ENCODE assay signal across 16 cellular contexts in genomic region chr3:67202053-67202452, GRCh38.
DNase-seq lines count a peak whose midpoint lies in the region; ATAC-seq and TF ChIP-seq lines count a peak whose summit lies in the region.
"Had no signal": no experiment of that assay in that cellular context is flagged by ENCODE, and none has a peak within 500 bp of the region (broad histone marks: within the 10 kb centered on the region; RNA-seq: fewer than 3 reads in every experiment).

No MANE protein-coding gene starts in this region.

- H3K9ac ChIP-seq in PC-3 (ENCODE audit: low read length): no peak overlapping the region
- H3K9ac ChIP-seq: BLaER1 treated with 17β-estradiol and CSF1 and Interleukin-3, amounts not matched to agents 10 nM and 100 nM had no signal

- peak; percentile 7 for DNase-seq in PC-3
- DNase-seq in fibroblast of villous mesenchyme (ENCODE audit: low read depth): peak; percentile 1
- peak; percentile 16 for DNase-seq in renal cortical epithelial cell (ENCODE audit: low read depth)
- no peak for DNase-seq in upper lobe of left lung
- DNase-seq in stimulated activated CD4-positive, alpha-beta T cell treated with anti-CD3 and anti-CD28 coated beads, Interleukin-12 subunit alpha, Interleukin-12 subunit beta, amount 100 ng/mL, for 4 hours: no peak
- DNase-seq in G401 (ENCODE audit: low spot score): no peak
- DNase-seq: BE2C; CD4-positive, alpha-beta T cell; CD8-positive, alpha-beta memory T cell; DMS 273 treated with DMSO at 0.1 percent for 48 hours; DMS79; EL; GF-D8; H7; HCEC 1CT had no signal

- H3K27me3 ChIP-seq in PC-3 (ENCODE audit: low read length): no peaks in the 10 kb centered on the region
- no peaks in the 10 kb centered on the region for H3K27me3 ChIP-seq in upper lobe of left lung
- H3K27me3 ChIP-seq: BE2C; BLaER1 treated with 17β-estradiol and CSF1 and Interleukin-3, amounts not matched to agents 10 nM and 100 nM had no signal

- TF ChIP-seq CTCF in PC-3 (conservative IDR thresholded peaks at IDR 0.05; ENCODE audit: low read depth, low read length) (no peak), fibroblast of villous mesenchyme (IDR thresholded peaks at IDR 0.05; ENCODE audit: insufficient read depth, low read depth, low read length) (no peak), upper lobe of left lung (IDR thresholded peaks at IDR 0.05) (no peak)

- H4K20me1 ChIP-seq in PC-3 (ENCODE audit: low read length): no peaks in the 10 kb centered on the region
- H4K20me1 ChIP-seq: BLaER1 treated with 17β-estradiol and CSF1 and Interleukin-3, amounts not matched to agents 10 nM and 100 nM had no signal

- CTCF ChIA-PET in PC-3 (lab: Charles Lee): no interaction called here

- H3K27ac ChIP-seq in PC-3 (ENCODE audit: low read length) (no peak overlapping the region), upper lobe of left lung (no peak overlapping the region)
- H3K27ac ChIP-seq: BLaER1 treated with 17β-estradiol and CSF1 and Interleukin-3, amounts not matched to agents 10 nM and 100 nM had no signal

- H3K4me1 ChIP-seq in PC-3 (ENCODE audit: insufficient read depth, low read length) (no peaks in the 10 kb centered on the region), upper lobe of left lung (no peaks in the 10 kb centered on the region)
- H3K4me1 ChIP-seq: BE2C had no signal

- intact Hi-C loops in PC-3 (cut with micrococcal nuclease): no loop called here

- no peaks in the 10 kb centered on the region for H3K9me3 ChIP-seq in PC-3 (ENCODE audit: low read length)
- no peaks in the 10 kb centered on the region for H3K9me3 ChIP-seq in upper lobe of left lung
- H3K9me3 ChIP-seq: BE2C had no signal

- POLR2A ChIA-PET in PC-3 (lab: Charles Lee; ENCODE audit: unreplicated experiment): no interaction called here

- no peaks in the 10 kb centered on the region for H3K9me2 ChIP-seq in PC-3 (replicated peaks; ENCODE audit: low read length)

- H3K79me2 ChIP-seq in PC-3 (ENCODE audit: low read length): no peaks in the 10 kb centered on the region

- H3F3A ChIP-seq in PC-3 (ENCODE audit: low read length, unreplicated experiment): no peaks in the 10 kb centered on the region

- H3K4me2 ChIP-seq in PC-3 (ENCODE audit: low read length): no peak overlapping the region
- H3K4me2 ChIP-seq: BLaER1 treated with 17β-estradiol and CSF1 and Interleukin-3, amounts not matched to agents 10 nM and 100 nM had no signal

- in situ Hi-C loops in G401 (cut with HindIII; ENCODE audit: low sequenced_read_pairs): no loop called here

- no peak overlapping the region for H3K4me3 ChIP-seq in PC-3 (ENCODE audit: low read length)
- H3K4me3 ChIP-seq in fibroblast of villous mesenchyme (ENCODE audit: low read depth, low read length): no peak overlapping the region
- no peak overlapping the region for H3K4me3 ChIP-seq in upper lobe of left lung
- H3K4me3 ChIP-seq: BLaER1 treated with 17β-estradiol and CSF1 and Interleukin-3, amounts not matched to agents 10 nM and 100 nM had no signal

- 61% methylated on average over 3 of the region's 3 CpGs for WGBS in upper lobe of left lung, 2 donors

- no TSS peak for BruUV-seq in PC-3 (replicated peaks; lab: Mats Ljungman, UMichigan)

- TF ChIP-seq POLR2A in upper lobe of left lung (IDR thresholded peaks at IDR 0.05): no peak

- ATAC-seq in PC-3 (no peak), upper lobe of left lung (ENCODE audit: low FRiP score in 2 of 2) (no peak)

- no peak for TF ChIP-seq EP300 in upper lobe of left lung (IDR thresholded peaks at IDR 0.05)

- H3K36me3 ChIP-seq in PC-3 (ENCODE audit: low read depth, low read length): no peaks in the 10 kb centered on the region
- no peaks in the 10 kb centered on the region for H3K36me3 ChIP-seq in upper lobe of left lung
- H3K36me3 ChIP-seq: BE2C; BLaER1 treated with 17β-estradiol and CSF1 and Interleukin-3, amounts not matched to agents 10 nM and 100 nM had no signal

- H2AFZ ChIP-seq in PC-3 (ENCODE audit: low read length): no peak overlapping the region

Comparison
In these comparisons a context has a peak if more than half of its experiments do, and no peak if none do; other contexts are left out.
1. DNase-seq: peak in PC-3 (single experiment), fibroblast of villous mesenchyme (single experiment) and renal cortical epithelial cell (single experiment); none in upper lobe of left lung (0 of 2), stimulated activated CD4-positive, alpha-beta T cell treated with anti-CD3 and anti-CD28 coated beads, Interleukin-12 subunit alpha, Interleukin-12 subunit beta, amount 100 ng/mL, for 4 hours (single experiment) and G401 (single experiment).